In the genomic region with DNA sequence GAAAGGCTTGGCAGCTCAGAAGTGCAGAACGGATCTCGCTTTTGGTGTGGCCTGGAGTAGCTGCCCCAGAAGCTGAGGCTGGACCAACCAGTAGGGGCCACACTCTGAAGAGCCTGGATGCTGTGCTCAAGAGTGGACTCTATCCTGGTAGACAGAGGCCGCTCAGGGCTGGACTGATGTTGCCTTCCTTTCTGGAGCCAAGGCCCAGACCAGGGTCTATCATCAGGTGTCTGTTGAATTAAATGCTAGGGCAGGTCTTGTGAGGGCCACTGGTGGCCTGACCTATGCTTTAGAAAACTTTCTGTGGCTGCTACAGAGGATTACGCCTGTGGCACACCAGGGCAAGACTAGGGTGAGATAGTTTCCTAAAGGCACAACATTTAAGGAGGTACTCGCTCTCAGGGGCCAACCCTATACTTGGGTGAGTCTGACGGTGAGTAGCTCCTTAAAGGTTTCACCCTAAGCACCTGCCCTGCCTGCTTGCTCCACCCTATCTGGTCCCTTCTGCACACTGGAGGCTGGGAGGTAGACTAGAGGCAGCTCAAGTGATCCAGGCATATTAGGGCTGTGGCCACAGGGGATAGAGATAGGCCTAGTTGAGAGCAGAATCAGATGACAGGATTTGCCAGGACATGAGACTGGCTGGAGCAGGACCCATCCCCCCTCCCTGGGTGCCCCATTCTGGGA, we compare ENCODE assay signal across 11 cellular contexts. TPM values are rescaled to one million over a fixed set of nuclear protein-coding genes. Genes with fewer than 3 reads are reported as not detected.
A peak's percentile ranks its signal among the peaks of the same experiment; 100 is the strongest.
DNase-seq lines count a peak whose midpoint lies in the region; ATAC-seq, FAIRE-seq and TF ChIP-seq lines count a peak whose summit lies in the region.
"Had no signal": no experiment of that assay in that cellular context is flagged by ENCODE, and none has a peak within 500 bp of the region (broad histone marks: within the 10 kb centered on the region; RNA-seq: fewer than 3 reads in every experiment).

No MANE protein-coding gene starts in this region.

- intact Hi-C loops in endothelial cell of umbilical vein (cut with micrococcal nuclease), result no loop called here

- no peak for TF ChIP-seq CTCF in Peyer's patch (IDR thresholded peaks at IDR 0.05)
- TF ChIP-seq CTCF in endothelial cell of umbilical vein (IDR thresholded peaks at IDR 0.05; ENCODE audit: extremely low read depth in 1 of 2, insufficient read depth in 1 of 2, low read depth in 1 of 2, low read length in 2 of 2), result no peak
- TF ChIP-seq CTCF in neural progenitor cell (IDR thresholded peaks at IDR 0.05), result no peak

- H3K9me1 ChIP-seq in endothelial cell of umbilical vein (replicated peaks; ENCODE audit: control insufficient read depth, extremely low read depth, insufficient read depth, low read length), result no peaks in the 10 kb centered on the region

- H3K4me2 ChIP-seq in endothelial cell of umbilical vein (ENCODE audit: insufficient read depth, low read length), result no peak overlapping the region
- no peak overlapping the region for H3K4me2 ChIP-seq in neural progenitor cell

- no peaks in the 10 kb centered on the region for H3K9me3 Mint-ChIP-seq in neural progenitor cell

- peak; percentile 52 for FAIRE-seq in endothelial cell of umbilical vein (lab: Jason Lieb, UNC)
- FAIRE-seq: G401.6 had no signal

- H3K36me3 ChIP-seq in Peyer's patch, result no peaks in the 10 kb centered on the region
- H3K36me3 ChIP-seq in endothelial cell of umbilical vein (ENCODE audit: control insufficient read depth in 2 of 2, extremely low read depth in 1 of 2, insufficient read depth in 2 of 2, low read length in 2 of 2), result no peaks in the 10 kb centered on the region
- no peaks in the 10 kb centered on the region for H3K36me3 ChIP-seq in SJCRH30
- no peaks in the 10 kb centered on the region for H3K36me3 ChIP-seq in neural progenitor cell
- H3K36me3 ChIP-seq: ovary had no signal

- DNase-seq in Daoy (ENCODE audit: low read depth) (peak; percentile 10), Peyer's patch (peak in 1 of 3 donors; percentile 60), endothelial cell of umbilical vein (ENCODE audit: low read depth, low spot score) (no peak), SJCRH30 (no peak), neural progenitor cell (ENCODE audit: low spot score) (no peak), NCI-H2196 (lab: John Stamatoyannopoulos, UW; ENCODE audit: unreplicated experiment) (no peak)

- no peak overlapping the region for H3K4me3 ChIP-seq in Peyer's patch
- no peak overlapping the region for H3K4me3 ChIP-seq in endothelial cell of umbilical vein (replicated peaks in 1 of 3; ENCODE audit: insufficient read depth in 1 of 3, low read depth in 1 of 3, low read length in 3 of 3)
- no peak overlapping the region for H3K4me3 ChIP-seq in skin epidermis
- H3K4me3 ChIP-seq in SJCRH30, result no peak overlapping the region
- H3K4me3 ChIP-seq in neural progenitor cell, result no peak overlapping the region
- H3K4me3 ChIP-seq: ovary had no signal

- H3K79me2 ChIP-seq in endothelial cell of umbilical vein (ENCODE audit: control insufficient read depth, insufficient read depth, low read length) (no peaks in the 10 kb centered on the region), neural progenitor cell (ENCODE audit: low read depth) (no peaks in the 10 kb centered on the region)

- H2AFZ ChIP-seq in endothelial cell of umbilical vein (ENCODE audit: low read depth, low read length), result no peak overlapping the region
- no peak overlapping the region for H2AFZ ChIP-seq in neural progenitor cell (replicated peaks)

- CTCF ChIA-PET in endothelial cell of umbilical vein (lab: Charles Lee), result interaction anchor here (0.5 to 8.4 kb wide), 32 partner anchors 9 to 519 kb away, joined by 3 to 220 read pairs (median 5); a partner anchor contains a TSS

- no peaks in the 10 kb centered on the region for H3K9me3 ChIP-seq in Peyer's patch
- no peaks in the 10 kb centered on the region for H3K9me3 ChIP-seq in endothelial cell of umbilical vein (replicated peaks; ENCODE audit: control insufficient read depth, insufficient read depth, low read length)
- no peaks in the 10 kb centered on the region for H3K9me3 ChIP-seq in SJCRH30 (replicated peaks)
- no peaks in the 10 kb centered on the region for H3K9me3 ChIP-seq in neural progenitor cell (ENCODE audit: low read depth)
- H3K9me3 ChIP-seq: ovary had no signal

- H3K4me3 Mint-ChIP-seq in neural progenitor cell, result no peak overlapping the region

- ATAC-seq in HG03196 (IDR thresholded peaks at IDR 0.05; ENCODE audit: unreplicated experiment), result no peak

- H3K36me3 Mint-ChIP-seq in neural progenitor cell, result no peaks in the 10 kb centered on the region

- H3K4me1 ChIP-seq in Peyer's patch (peaks cover 5 to 55% (median 8%) of the 10 kb centered on the region in 4 donors), endothelial cell of umbilical vein (ENCODE audit: control insufficient read depth, extremely low read depth, insufficient read depth, low read length) (peaks cover 44% of the 10 kb centered on the region), SJCRH30 (peaks cover 24% of the 10 kb centered on the region), neural progenitor cell (no peaks in the 10 kb centered on the region)

- no peaks in the 10 kb centered on the region for H4K20me1 ChIP-seq in endothelial cell of umbilical vein (replicated peaks; ENCODE audit: control insufficient read depth, extremely low read depth, insufficient read depth, low read length)
- no peaks in the 10 kb centered on the region for H4K20me1 ChIP-seq in neural progenitor cell (ENCODE audit: low read depth)

- H3K27me3 ChIP-seq in Peyer's patch, result no peaks in the 10 kb centered on the region
- H3K27me3 ChIP-seq in endothelial cell of umbilical vein (ENCODE audit: control insufficient read depth in 2 of 2, insufficient read depth in 2 of 2, low read length in 2 of 2), result no peaks in the 10 kb centered on the region
- H3K27me3 ChIP-seq in SJCRH30, result no peaks in the 10 kb centered on the region
- no peaks in the 10 kb centered on the region for H3K27me3 ChIP-seq in neural progenitor cell
- H3K27me3 ChIP-seq: ovary had no signal

- peaks cover 15% of the 10 kb centered on the region for H3K27me3 Mint-ChIP-seq in neural progenitor cell (ENCODE audit: insufficient read depth, low read depth)

- peaks cover 12% of the 10 kb centered on the region for H3F3A ChIP-seq in neural progenitor cell (ENCODE audit: low read depth)

- H3K27ac ChIP-seq in Peyer's patch, result peak overlapping the region; percentile 68 to 99 (median 92)
- H3K27ac ChIP-seq in endothelial cell of umbilical vein (ENCODE audit: insufficient read depth, low read depth, low read length), result peak overlapping the region; percentile 27
- peak overlapping the region in 13 of 21 experiments; percentile 7 to 100 (median 40) for H3K27ac ChIP-seq in skin epidermis
- no peak overlapping the region for H3K27ac ChIP-seq in SJCRH30
- H3K27ac ChIP-seq in neural progenitor cell, result no peak overlapping the region

- no TSS peak for BruUV-seq in endothelial cell of umbilical vein (replicated peaks; lab: Mats Ljungman, UMichigan)

- TF ChIP-seq POLR2A in Peyer's patch (IDR thresholded peaks at IDR 0.05), result no peak
- TF ChIP-seq POLR2A in endothelial cell of umbilical vein (IDR thresholded peaks at IDR 0.05; ENCODE audit: low read depth, low read length), result no peak

- POLR2A ChIA-PET in endothelial cell of umbilical vein (lab: Charles Lee), result interaction anchor here (0.5 to 1.4 kb wide), 3 partner anchors 10 to 112 kb away, joined by 3 to 8 read pairs (median 5); a partner anchor contains a TSS

- peaks cover 7% of the 10 kb centered on the region for H3K4me1 Mint-ChIP-seq in neural progenitor cell

- dilution Hi-C loops in endothelial cell of umbilical vein (cut with MboI; ENCODE audit: extremely low pct_ligation_motif_present, low sequenced_read_pairs), result no loop called here

- H3K27ac Mint-ChIP-seq in neural progenitor cell, result no peak overlapping the region

- no peak overlapping the region for H3K9ac ChIP-seq in endothelial cell of umbilical vein (replicated peaks; ENCODE audit: extremely low read depth, insufficient read depth, low read length)
- H3K9ac ChIP-seq in neural progenitor cell, result no peak overlapping the region

RNA-seq across cellular contexts. Expression of a gene that starts 9.8 kb away (rescaled TPM):
- total RNA-seq in Daoy (2014; rRNA removed; shearing (Covaris generic)), result 18.2 and 20.1 TPM in 2 replicates
- total RNA-seq in Peyer's patch (100 to 1,000 TPM in 3 of 4 donors, 10 to 100 TPM in 1; 92.7 to 152 (median 122) TPM), endothelial cell of umbilical vein (17.7 and 28.0 TPM in 2 replicates), neural progenitor cell (ENCODE audit: low replicate concordance) (3.7 and 7.1 TPM in 2 replicates)
- 10.6 and 12.3 TPM in 2 replicates for polyA plus RNA-seq in endothelial cell of umbilical vein
- polyA plus RNA-seq in endothelial cell of umbilical vein (2011; cell fraction: cytosol; rRNA removed), result 12.4 and 15.5 TPM in 2 replicates
- 28.0 and 32.5 TPM in 2 replicates for polyA plus RNA-seq in endothelial cell of umbilical vein (2011; cell fraction: nucleus; rRNA removed)
- polyA plus RNA-seq in endothelial cell of umbilical vein (2012), result 13.7 and 15.0 TPM in 2 replicates
- polyA minus RNA-seq in endothelial cell of umbilical vein, result 25.9 and 32.0 TPM in 2 replicates
- 11.5 TPM for polyA minus RNA-seq in endothelial cell of umbilical vein (2011; cell fraction: cytosol; rRNA and poly(A)+ RNA removed)
- 45.9 and 55.2 TPM in 2 replicates for polyA minus RNA-seq in endothelial cell of umbilical vein (2011; cell fraction: nucleus; rRNA and poly(A)+ RNA removed)
- 13.9 and 14.1 TPM in 2 replicates for total RNA-seq in SJCRH30 (2014; rRNA removed; shearing (Covaris generic))

RNA-seq across cellular contexts. Expression of a gene that starts 42.9 kb away (rescaled TPM):
- total RNA-seq in Daoy (2014; rRNA removed; shearing (Covaris generic)), result not detected in 2 replicates
- total RNA-seq in Peyer's patch, result not detected
- not detected in 2 replicates for total RNA-seq in endothelial cell of umbilical vein
- polyA plus RNA-seq in endothelial cell of umbilical vein, result not detected in 2 replicates
- not detected in 2 replicates for polyA plus RNA-seq in endothelial cell of umbilical vein (2011; cell fraction: cytosol; rRNA removed)
- not detected in 2 replicates for polyA plus RNA-seq in endothelial cell of umbilical vein (2011; cell fraction: nucleus; rRNA removed)
- polyA plus RNA-seq in endothelial cell of umbilical vein (2012), result not detected in 2 replicates
- not detected in 2 replicates for polyA minus RNA-seq in endothelial cell of umbilical vein
- polyA minus RNA-seq in endothelial cell of umbilical vein (2011; cell fraction: cytosol; rRNA and poly(A)+ RNA removed), result not detected
- not detected in 2 replicates for polyA minus RNA-seq in endothelial cell of umbilical vein (2011; cell fraction: nucleus; rRNA and poly(A)+ RNA removed)
- total RNA-seq in SJCRH30 (2014; rRNA removed; shearing (Covaris generic)), result not detected in 2 replicates
- total RNA-seq in neural progenitor cell (ENCODE audit: low replicate concordance), result not detected in 2 replicates
- total RNA-seq: HT1080, ovary had no signal
- polyA plus RNA-seq: ovary had no signal

RNA-seq across cellular contexts. Expression of a gene that starts 56.4 kb away (rescaled TPM):
- total RNA-seq in Daoy (2014; rRNA removed; shearing (Covaris generic)), result 16.5 and 17.6 TPM in 2 replicates
- total RNA-seq in Peyer's patch, result 100 to 1,000 TPM in 1 of 4 donors, 10 to 100 TPM in 3; 47.5 to 102 (median 54.3) TPM
- total RNA-seq in endothelial cell of umbilical vein, result 18.7 and 20.4 TPM in 2 replicates
- polyA plus RNA-seq in endothelial cell of umbilical vein, result 5.2 and 6.1 TPM in 2 replicates
- polyA plus RNA-seq in endothelial cell of umbilical vein (2011; cell fraction: cytosol; rRNA removed), result 7.0 and 7.2 TPM in 2 replicates
- polyA plus RNA-seq in endothelial cell of umbilical vein (2011; cell fraction: nucleus; rRNA removed), result 13.2 and 17.9 TPM in 2 replicates
- 13.9 and 20.9 TPM in 2 replicates for polyA plus RNA-seq in endothelial cell of umbilical vein (2012)
- 10.1 and 17.6 TPM in 2 replicates for polyA minus RNA-seq in endothelial cell of umbilical vein
- polyA minus RNA-seq in endothelial cell of umbilical vein (2011; cell fraction: cytosol; rRNA and poly(A)+ RNA removed), result 15.8 TPM
- 19.1 and 23.6 TPM in 2 replicates for polyA minus RNA-seq in endothelial cell of umbilical vein (2011; cell fraction: nucleus; rRNA and poly(A)+ RNA removed)
- 23.3 and 28.2 TPM in 2 replicates for total RNA-seq in SJCRH30 (2014; rRNA removed; shearing (Covaris generic))
- 34.6 and 48.2 TPM in 2 replicates for total RNA-seq in neural progenitor cell (ENCODE audit: low replicate concordance)

Comparison
In these comparisons a context has a peak if more than half of its experiments do, and no peak if none do; other contexts are left out.
1. H3K27ac ChIP-seq: peak in Peyer's patch (4 of 4), endothelial cell of umbilical vein (single experiment) and skin epidermis (13 of 21); none in SJCRH30 (single experiment) and neural progenitor cell (single experiment).